In genomic region chr1:109780982-109781381, GRCh38 we compare ENCODE assay signal across 25 cellular contexts. TPM values are rescaled to one million over a fixed set of nuclear protein-coding genes. Genes with fewer than 3 reads are reported as not detected.
DNase-seq lines count a peak whose midpoint lies in the region; ATAC-seq and TF ChIP-seq lines count a peak whose summit lies in the region.
"Had no signal": no experiment of that assay in that cellular context is flagged by ENCODE, and none has a peak within 500 bp of the region (broad histone marks: within the 10 kb centered on the region; RNA-seq: fewer than 3 reads in every experiment).

No MANE protein-coding gene starts in this region.

- H3K36me3 Mint-ChIP-seq in natural killer cell treated with Interleukin-12 subunit alpha and Interleukin-12 subunit beta and Interleukin-15 and Interleukin-18, amount 100 ng/mL, for 72 hours = peaks cover 8% of the 10 kb centered on the region
- no peaks in the 10 kb centered on the region for H3K36me3 Mint-ChIP-seq in natural killer cell
- H3K36me3 Mint-ChIP-seq: CD14-positive monocyte; CD8-positive, alpha-beta memory T cell had no signal

- peaks cover 10 to 16% of the 10 kb centered on the region in 2 donors for H3K27me3 Mint-ChIP-seq in natural killer cell treated with Interleukin-12 subunit alpha and Interleukin-12 subunit beta and Interleukin-15 and Interleukin-18, amount 100 ng/mL, for 72 hours
- H3K27me3 Mint-ChIP-seq in natural killer cell (ENCODE audit: low read depth in 2 of 2) = peaks cover 30 to 50% of the 10 kb centered on the region in 2 donors
- H3K27me3 Mint-ChIP-seq: CD4-positive, alpha-beta T cell had no signal

- H3K27ac ChIP-seq in VCaP = peak overlapping the region; percentile 32; the same call in 1 of the 2 replicates
- H3K27ac ChIP-seq: 22Rv1; BLaER1 treated with 17β-estradiol and CSF1 and Interleukin-3, amounts not matched to agents 10 nM and 100 nM had no signal

- no peak for ATAC-seq in natural killer cell treated with Interleukin-12 subunit alpha and Interleukin-12 subunit beta and Interleukin-15 and Interleukin-18, amount 100 ng/mL, for 72 hours
- no peak for ATAC-seq in natural killer cell
- ATAC-seq in HG02610 (IDR thresholded peaks at IDR 0.05; ENCODE audit: unreplicated experiment) = no peak
- ATAC-seq: GM23338, HCT116 had no signal

- H3K9me3 Mint-ChIP-seq in natural killer cell treated with Interleukin-12 subunit alpha and Interleukin-12 subunit beta and Interleukin-15 and Interleukin-18, amount 100 ng/mL, for 72 hours = no peaks in the 10 kb centered on the region
- no peaks in the 10 kb centered on the region for H3K9me3 Mint-ChIP-seq in natural killer cell
- H3K9me3 Mint-ChIP-seq: CD4-positive, alpha-beta T cell had no signal

- peaks cover 7 to 15% of the 10 kb centered on the region in 2 donors for H3K4me1 Mint-ChIP-seq in natural killer cell treated with Interleukin-12 subunit alpha and Interleukin-12 subunit beta and Interleukin-15 and Interleukin-18, amount 100 ng/mL, for 72 hours (ENCODE audit: low read depth in 2 of 2)
- H3K4me1 Mint-ChIP-seq in natural killer cell = peaks cover 0 to 13% of the 10 kb centered on the region in 2 donors
- H3K4me1 Mint-ChIP-seq: CD14-positive monocyte had no signal

- DNase-seq in natural killer cell treated with Interleukin-12 subunit alpha and Interleukin-12 subunit beta and Interleukin-15 and Interleukin-18, amount 100 ng/mL, for 72 hours (ENCODE audit: low spot score) = peak; percentile 44
- DNase-seq in natural killer cell (no peak), fibroblast of villous mesenchyme (ENCODE audit: low read depth) (peak; percentile 25), NCI-H187 (lab: John Stamatoyannopoulos, UW) (no peak), NCI-H1048 (lab: John Stamatoyannopoulos, UW) (no peak)
- DNase-seq: AML-193; BE2C; CD4-positive, alpha-beta T cell; CD8-positive, alpha-beta memory T cell; DMS 273 treated with DMSO at 0.1 percent for 48 hours; DMS53; DMS79 treated with DMSO at 0.1 percent for 48 hours; GF-D8; H9; HFFc6 had no signal

- no peak overlapping the region for H3K27ac Mint-ChIP-seq in natural killer cell treated with Interleukin-12 subunit alpha and Interleukin-12 subunit beta and Interleukin-15 and Interleukin-18, amount 100 ng/mL, for 72 hours
- no peak overlapping the region for H3K27ac Mint-ChIP-seq in natural killer cell
- H3K27ac Mint-ChIP-seq: CD14-positive monocyte; CD4-positive, alpha-beta T cell; CD8-positive, alpha-beta memory T cell; GM23338; H9 had no signal

- H3K4me3 Mint-ChIP-seq in natural killer cell treated with Interleukin-12 subunit alpha and Interleukin-12 subunit beta and Interleukin-15 and Interleukin-18, amount 100 ng/mL, for 72 hours = no peak overlapping the region
- no peak overlapping the region for H3K4me3 Mint-ChIP-seq in natural killer cell
- H3K4me3 Mint-ChIP-seq: CD14-positive monocyte; CD4-positive, alpha-beta T cell; CD8-positive, alpha-beta memory T cell; GM23338; H9; HFFc6 had no signal

- no peak for TF ChIP-seq CTCF in natural killer cell (IDR thresholded peaks at IDR 0.05)
- TF ChIP-seq CTCF in VCaP (conservative IDR thresholded peaks at IDR 0.05) = no peak
- TF ChIP-seq CTCF in fibroblast of villous mesenchyme (IDR thresholded peaks at IDR 0.05; ENCODE audit: insufficient read depth, low read depth, low read length) = no peak

- no peak overlapping the region for H3K4me3 ChIP-seq in fibroblast of villous mesenchyme (ENCODE audit: low read depth, low read length)
- H3K4me3 ChIP-seq: BLaER1 treated with 17β-estradiol and CSF1 and Interleukin-3, amounts not matched to agents 10 nM and 100 nM; GM23338 had no signal

- intact Hi-C loops in natural killer cell (cut with micrococcal nuclease) = no loop called here

RNA-seq across cellular contexts. Expression of gene EPS8L3, which starts 17.3 kb away (rescaled TPM):
- not detected for total RNA-seq in natural killer cell treated with Interleukin-12 subunit alpha and Interleukin-12 subunit beta and Interleukin-15 and Interleukin-18, amount 100 ng/mL, for 72 hours
- total RNA-seq in natural killer cell = under 1 TPM in 1 of 3 donors, not detected in 2; 0.47 TPM
- not detected in 2 replicates for total RNA-seq in fibroblast of villous mesenchyme
- total RNA-seq: CD4-positive, alpha-beta T cell; CD8-positive, alpha-beta memory T cell; Daoy; G401; GM23338; H4; H9; HFFc6 had no signal

RNA-seq across cellular contexts. Expression of gene GSTM3, which starts 40.1 kb away (rescaled TPM):
- 1 to 10 TPM; 2.3 to 4.0 TPM for total RNA-seq in natural killer cell treated with Interleukin-12 subunit alpha and Interleukin-12 subunit beta and Interleukin-15 and Interleukin-18, amount 100 ng/mL, for 72 hours
- total RNA-seq in natural killer cell = 1 to 10 TPM; 1.7 to 3.0 (median 3.0) TPM
- total RNA-seq in fibroblast of villous mesenchyme = 84.7 and 104 TPM in 2 replicates

Comparison
In these comparisons a context has a peak if more than half of its experiments do, and no peak if none do; other contexts are left out.
1. DNase-seq: peak in natural killer cell treated with Interleukin-12 subunit alpha and Interleukin-12 subunit beta and Interleukin-15 and Interleukin-18, amount 100 ng/mL, for 72 hours (single experiment) and fibroblast of villous mesenchyme (single experiment); none in natural killer cell (single experiment), NCI-H187 (0 of 2) and NCI-H1048 (single experiment).
2. RNA of gene GSTM3, which starts 40.1 kb away (total RNA-seq): 84.7 to 104 TPM in fibroblast of villous mesenchyme; 2.3 to 4.0 TPM in natural killer cell treated with Interleukin-12 subunit alpha and Interleukin-12 subunit beta and Interleukin-15 and Interleukin-18, amount 100 ng/mL, for 72 hours and 1.7 to 3.0 TPM in natural killer cell; every median in the first group is over 10 times any median in the second.